ENCODE assay signal across 10 cellular contexts in genomic region chr11:93689166-93689734, GRCh38. TPM values are rescaled to one million over a fixed set of nuclear protein-coding genes. Genes with fewer than 3 reads are reported as not detected.
A peak's percentile ranks its signal among the peaks of the same experiment; 100 is the strongest.
DNase-seq lines count a peak whose midpoint lies in the region; ATAC-seq, FAIRE-seq and TF ChIP-seq lines count a peak whose summit lies in the region.
"Had no signal": no experiment of that assay in that cellular context is flagged by ENCODE, and none has a peak within 500 bp of the region (broad histone marks: within the 10 kb centered on the region; RNA-seq: fewer than 3 reads in every experiment).

No MANE protein-coding gene starts in this region.

- FAIRE-seq in pancreas (lab: Jason Lieb, UNC) (no peak), kidney (lab: Jason Lieb, UNC) (no peak)
- FAIRE-seq: islet of Langerhans had no signal

- TF ChIP-seq CTCF in pancreas (IDR thresholded peaks at IDR 0.05) (no peak), kidney (IDR thresholded peaks at IDR 0.05; ENCODE audit: borderline replicate concordance, extremely low read depth, insufficient read depth) (no peak), omental fat pad (IDR thresholded peaks at IDR 0.05) (no peak)

- H3K9me3 ChIP-seq in pancreas (no peaks in the 10 kb centered on the region), kidney (ENCODE audit: control insufficient read depth in 1 of 2, low read length in 2 of 2) (no peaks in the 10 kb centered on the region)

- intact Hi-C loops in activated T-helper 2 cell treated with anti-CD3 and anti-CD28 coated beads, Interferon-gamma antibody, Interleukin-2, Interleukin-4, amounts not matched to agents 10 μg/mL and 5 μg/mL and 100 μg/mL, durations not matched to agents 14 hours and 24 hours and 36 hours (cut with micrococcal nuclease), result loop anchor here (1.0 kb wide), 1 partner anchor 49 kb away; no protein-coding TSS in a partner anchor
- intact Hi-C loops in pancreas (cut with DNase I), result no loop called here
- intact Hi-C loops in kidney (cut with DNase I), result no loop called here

- peak overlapping the region; percentile 83 for H3K27ac Mint-ChIP-seq in activated T-helper 2 cell treated with anti-CD3 and anti-CD28 coated beads, Interferon-gamma antibody, Interleukin-2, Interleukin-4, amounts not matched to agents 10 μg/mL and 5 μg/mL and 100 μg/mL, durations not matched to agents 14 hours and 24 hours and 36 hours

- H3K27me3 Mint-ChIP-seq in activated T-helper 2 cell treated with anti-CD3 and anti-CD28 coated beads, Interferon-gamma antibody, Interleukin-2, Interleukin-4, amounts not matched to agents 10 μg/mL and 5 μg/mL and 100 μg/mL, durations not matched to agents 14 hours and 24 hours and 36 hours (ENCODE audit: low read depth), result no peaks in the 10 kb centered on the region

- H3K9ac ChIP-seq in kidney (ENCODE audit: low read length in 2 of 2), result no peak overlapping the region

- H3K36me3 Mint-ChIP-seq in activated T-helper 2 cell treated with anti-CD3 and anti-CD28 coated beads, Interferon-gamma antibody, Interleukin-2, Interleukin-4, amounts not matched to agents 10 μg/mL and 5 μg/mL and 100 μg/mL, durations not matched to agents 14 hours and 24 hours and 36 hours (ENCODE audit: low read depth), result peaks cover 69% of the 10 kb centered on the region

- no peaks in the 10 kb centered on the region for H3K4me1 ChIP-seq in pancreas
- no peaks in the 10 kb centered on the region for H3K4me1 ChIP-seq in kidney (ENCODE audit: control insufficient read depth in 1 of 2, insufficient read depth in 1 of 2, low read depth in 1 of 2, low read length in 2 of 2)

- H3K4me3 Mint-ChIP-seq in activated T-helper 2 cell treated with anti-CD3 and anti-CD28 coated beads, Interferon-gamma antibody, Interleukin-2, Interleukin-4, amounts not matched to agents 10 μg/mL and 5 μg/mL and 100 μg/mL, durations not matched to agents 14 hours and 24 hours and 36 hours (ENCODE audit: low read depth), result peak overlapping the region; percentile 6

- DNase-seq in activated T-helper 2 cell treated with anti-CD3 and anti-CD28 coated beads, Interferon-gamma antibody, Interleukin-2, Interleukin-4, amounts not matched to agents 10 μg/mL and 5 μg/mL and 100 μg/mL, durations not matched to agents 14 hours and 24 hours and 36 hours (ENCODE audit: low spot score), result no peak
- DNase-seq in medulla oblongata (ENCODE audit: extremely low spot score), result no peak
- DNase-seq in pancreas, result no peak
- no peak for DNase-seq in kidney
- no peak for DNase-seq in omental fat pad (ENCODE audit: low spot score)
- DNase-seq: occipital lobe had no signal

- H3K27ac ChIP-seq in pancreas (no peak overlapping the region), kidney (ENCODE audit: low read depth in 2 of 2, low read length in 2 of 2) (no peak overlapping the region)

- ATAC-seq in GM18498 (IDR thresholded peaks at IDR 0.05; ENCODE audit: unreplicated experiment), result peak; percentile 47
- peak; percentile 71 for ATAC-seq in GM19328 (IDR thresholded peaks at IDR 0.05; ENCODE audit: unreplicated experiment)
- peak; percentile 64 for ATAC-seq in HG03139 (IDR thresholded peaks at IDR 0.05; ENCODE audit: unreplicated experiment)
- ATAC-seq in pancreas, result no peak
- ATAC-seq in omental fat pad (ENCODE audit: low FRiP score), result no peak

- no peaks in the 10 kb centered on the region for H3K27me3 ChIP-seq in pancreas

- H3K36me3 ChIP-seq in pancreas (peaks cover 0 to 20% (median 0%) of the 10 kb centered on the region in 3 donors), kidney (ENCODE audit: control insufficient read depth in 1 of 2, insufficient read depth in 2 of 2, low read length in 2 of 2) (peaks cover 20 to 23% of the 10 kb centered on the region in 2 donors)

- no peaks in the 10 kb centered on the region for H3K9me3 Mint-ChIP-seq in activated T-helper 2 cell treated with anti-CD3 and anti-CD28 coated beads, Interferon-gamma antibody, Interleukin-2, Interleukin-4, amounts not matched to agents 10 μg/mL and 5 μg/mL and 100 μg/mL, durations not matched to agents 14 hours and 24 hours and 36 hours

- peaks cover 28% of the 10 kb centered on the region for H3K4me1 Mint-ChIP-seq in activated T-helper 2 cell treated with anti-CD3 and anti-CD28 coated beads, Interferon-gamma antibody, Interleukin-2, Interleukin-4, amounts not matched to agents 10 μg/mL and 5 μg/mL and 100 μg/mL, durations not matched to agents 14 hours and 24 hours and 36 hours (ENCODE audit: low read depth)

- WGBS in pancreas, 2 donors, result 72 to 96% methylated on average over 2 of the region's 2 CpGs

- H3K4me3 ChIP-seq in pancreas (no peak overlapping the region), kidney (ENCODE audit: low read length in 2 of 2) (no peak overlapping the region)

RNA-seq across cellular contexts. Expression of gene CEP295, which starts 27.8 kb away (rescaled TPM):
- total RNA-seq in activated T-helper 2 cell treated with anti-CD3 and anti-CD28 coated beads, Interferon-gamma antibody, Interleukin-2, Interleukin-4, amounts not matched to agents 10 μg/mL and 5 μg/mL and 100 μg/mL, durations not matched to agents 14 hours and 24 hours and 36 hours, result 30.0 and 31.8 TPM in 2 replicates
- total RNA-seq in pancreas (1 to 10 TPM; 2.8 to 5.6 (median 4.0) TPM), kidney (11.0 TPM), omental fat pad (10 to 100 TPM in 3 of 4 donors, 1 to 10 TPM in 1; 7.3 to 21.0 (median 12.4) TPM)
- polyA plus RNA-seq in pancreas (1 to 10 TPM; 5.1 to 6.5 TPM), kidney (ENCODE audit: insufficient read depth, low read depth, low replicate concordance) (3.8 TPM)

RNA-seq across cellular contexts. Expression of gene TAF1D, which starts 52.0 kb away (rescaled TPM):
- total RNA-seq in activated T-helper 2 cell treated with anti-CD3 and anti-CD28 coated beads, Interferon-gamma antibody, Interleukin-2, Interleukin-4, amounts not matched to agents 10 μg/mL and 5 μg/mL and 100 μg/mL, durations not matched to agents 14 hours and 24 hours and 36 hours, result 344 TPM in 2 replicates
- 100 to 1,000 TPM in 2 of 6 donors, 10 to 100 TPM in 4; 58.4 to 151 (median 85.4) TPM for total RNA-seq in pancreas
- polyA plus RNA-seq in pancreas, result 100 to 1,000 TPM; 149 to 248 TPM
- total RNA-seq in kidney, result 110 TPM
- polyA plus RNA-seq in kidney (ENCODE audit: insufficient read depth, low read depth, low replicate concordance), result 64.3 TPM
- total RNA-seq in omental fat pad, result 100 to 1,000 TPM; 106 to 281 (median 127) TPM

RNA-seq across cellular contexts. Expression of gene C11orf54, which starts 52.2 kb away (rescaled TPM):
- total RNA-seq in activated T-helper 2 cell treated with anti-CD3 and anti-CD28 coated beads, Interferon-gamma antibody, Interleukin-2, Interleukin-4, amounts not matched to agents 10 μg/mL and 5 μg/mL and 100 μg/mL, durations not matched to agents 14 hours and 24 hours and 36 hours, result 19.3 and 21.2 TPM in 2 replicates
- total RNA-seq in pancreas (10 to 100 TPM; 12.5 to 30.9 (median 23.2) TPM), kidney (101 TPM), omental fat pad (10 to 100 TPM; 17.3 to 50.8 (median 41.5) TPM)
- polyA plus RNA-seq in pancreas (10 to 100 TPM; 16.1 to 29.7 TPM), kidney (ENCODE audit: insufficient read depth, low read depth, low replicate concordance) (211 TPM)

Comparison
In these comparisons a context has a peak if more than half of its experiments do, and no peak if none do; other contexts are left out.
1. ATAC-seq: peak in GM18498 (single experiment), GM19328 (single experiment) and HG03139 (single experiment); none in pancreas (0 of 4) and omental fat pad (single experiment).